ENCODE assay signal across 16 cellular contexts in the genomic region with DNA sequence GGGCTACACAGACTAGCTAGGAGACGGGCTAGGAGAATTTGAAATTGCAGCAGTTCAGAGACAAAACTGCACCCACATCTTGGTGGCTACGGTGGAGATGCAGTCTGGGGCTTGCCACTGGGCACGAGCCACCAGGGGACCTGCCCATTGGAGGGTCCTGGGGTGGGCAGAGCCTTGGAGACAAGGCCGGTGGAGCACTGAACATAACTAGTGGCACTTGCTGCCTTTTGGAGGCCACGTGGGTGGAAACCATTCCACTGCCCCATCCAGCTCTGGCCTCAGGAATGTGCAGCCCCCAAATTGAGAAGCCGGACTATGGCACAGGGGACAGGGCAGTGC.
"Had no signal": no experiment of that assay in that cellular context is flagged by ENCODE, and none has a peak within 500 bp of the region (broad histone marks: within the 10 kb centered on the region; RNA-seq: fewer than 3 reads in every experiment).

No MANE protein-coding gene starts in this region.

- H3K27ac Mint-ChIP-seq: activated CD8-positive, alpha-beta T cell treated with anti-CD3 and anti-CD28 coated beads for 36 hours had no signal

- H3K4me3 ChIP-seq: colonic mucosa, gastrocnemius medialis, stomach, thyroid gland, vagina had no signal

- H3K36me3 ChIP-seq: colonic mucosa, vagina had no signal

- H3K9me3 Mint-ChIP-seq: activated CD8-positive, alpha-beta T cell treated with anti-CD3 and anti-CD28 coated beads for 36 hours had no signal

- H3K4me1 ChIP-seq: colonic mucosa had no signal

- H3K27me3 Mint-ChIP-seq: activated CD8-positive, alpha-beta T cell treated with anti-CD3 and anti-CD28 coated beads for 36 hours had no signal

- H3K27ac ChIP-seq: colonic mucosa, epithelial cell of prostate, gastrocnemius medialis, vagina, VCaP had no signal

- H3K4me3 Mint-ChIP-seq: activated CD8-positive, alpha-beta T cell treated with anti-CD3 and anti-CD28 coated beads for 36 hours had no signal

- H3K27me3 ChIP-seq: colonic mucosa, gastrocnemius medialis, stomach, thyroid gland, vagina had no signal

- ATAC-seq: activated CD8-positive, alpha-beta T cell treated with anti-CD3 and anti-CD28 coated beads for 36 hours; gastrocnemius medialis had no signal

- H3K9me3 ChIP-seq: colonic mucosa, gastrocnemius medialis, stomach, thyroid gland, vagina had no signal

- DNase-seq: activated CD8-positive, alpha-beta memory T cell treated with anti-CD3 and anti-CD28 coated beads, Interleukin-2, amount 50 U/mL, for 48 hours; activated CD8-positive, alpha-beta T cell treated with anti-CD3 and anti-CD28 coated beads for 36 hours; activated naive CD4-positive, alpha-beta T cell; colonic mucosa; effector memory CD4-positive, alpha-beta T cell; gastrocnemius medialis; kidney glomerular epithelial cell; midbrain; stimulated activated CD4-positive, alpha-beta T cell treated with anti-CD3 and anti-CD28 coated beads, Interleukin-12 subunit alpha, Interleukin-12 subunit beta, amount 100 ng/mL, for 4 hours; stimulated activated CD8-positive, alpha-beta memory T cell treated with anti-CD3 and anti-CD28 coated beads, Interleukin-4, amount 100 ng/mL, for 48 hours; stomach; T-helper 9 cell had no signal
